ENCODE assay signal across 21 cellular contexts in the genomic region with DNA sequence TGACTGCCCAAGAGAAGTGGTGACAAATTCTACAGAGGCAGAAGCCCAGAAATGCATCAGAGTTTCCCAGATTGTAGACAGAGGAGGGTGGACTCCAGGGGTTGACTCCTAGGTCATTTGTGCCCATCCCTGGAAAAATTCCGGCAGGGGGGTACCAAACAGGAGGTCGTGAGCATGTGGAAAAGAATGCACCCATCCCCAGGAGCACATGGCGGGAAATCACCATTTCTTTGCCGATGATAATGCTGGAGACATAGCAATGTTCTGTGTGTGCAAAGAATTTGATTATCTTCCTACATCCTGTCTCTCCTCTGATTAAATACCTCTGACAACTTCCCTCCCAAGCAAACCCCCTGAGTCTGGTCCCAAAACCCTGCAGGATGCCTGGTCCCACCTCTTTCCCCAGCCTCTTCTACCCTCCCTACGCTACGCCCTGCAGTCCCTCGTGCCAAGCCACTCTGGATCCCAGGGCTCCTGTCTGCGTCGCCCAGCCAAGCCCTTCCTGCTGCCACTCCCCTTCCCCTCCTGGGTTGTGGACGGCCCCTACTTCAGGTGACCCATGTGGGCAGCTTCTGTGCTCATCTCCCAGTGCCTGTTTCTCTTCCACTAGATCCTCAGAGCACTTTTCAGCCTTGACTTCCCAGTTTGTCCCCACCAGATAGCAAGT. TPM values are rescaled to one million over a fixed set of nuclear protein-coding genes. Genes with fewer than 3 reads are reported as not detected.
DNase-seq lines count a peak whose midpoint lies in the region; ATAC-seq, FAIRE-seq and TF ChIP-seq lines count a peak whose summit lies in the region.
"Had no signal": no experiment of that assay in that cellular context is flagged by ENCODE, and none has a peak within 500 bp of the region (broad histone marks: within the 10 kb centered on the region; RNA-seq: fewer than 3 reads in every experiment).

No MANE protein-coding gene starts in this region.

- H3K4me1 Mint-ChIP-seq in activated naive CD8-positive, alpha-beta T cell (ENCODE audit: low read depth): peaks cover 46% of the 10 kb centered on the region
- H3K4me1 Mint-ChIP-seq in activated naive CD8-positive, alpha-beta T cell treated with anti-CD3 and anti-CD28 coated beads, Interleukin-2, amount 50 U/mL, for 24 hours: peaks cover 34% of the 10 kb centered on the region

- no peak for ATAC-seq in activated naive CD8-positive, alpha-beta T cell treated with anti-CD3 and anti-CD28 coated beads, Interleukin-2, amount 50 U/mL, for 24 hours
- no peak for ATAC-seq in GM19397 (IDR thresholded peaks at IDR 0.05; ENCODE audit: unreplicated experiment)

- no peak overlapping the region for H3K27ac ChIP-seq in spleen
- H3K27ac ChIP-seq: BLaER1 had no signal

- TF ChIP-seq POLR2A in spleen (IDR thresholded peaks at IDR 0.05): no peak

- 61 to 79% (median 64%) methylated on average over 10 of the region's 10 CpGs for WGBS in spleen, 5 donors

- H3K4me3 Mint-ChIP-seq in activated naive CD8-positive, alpha-beta T cell: no peak overlapping the region
- H3K4me3 Mint-ChIP-seq in activated naive CD8-positive, alpha-beta T cell treated with anti-CD3 and anti-CD28 coated beads, Interleukin-2, amount 50 U/mL, for 24 hours: no peak overlapping the region
- H3K4me3 Mint-ChIP-seq: IgD-negative memory B cell had no signal

- peak overlapping the region; percentile 43 for H3K27ac Mint-ChIP-seq in activated naive CD8-positive, alpha-beta T cell
- H3K27ac Mint-ChIP-seq in activated naive CD8-positive, alpha-beta T cell treated with anti-CD3 and anti-CD28 coated beads, Interleukin-2, amount 50 U/mL, for 24 hours: no peak overlapping the region
- H3K27ac Mint-ChIP-seq: IgD-negative memory B cell had no signal

- no peaks in the 10 kb centered on the region for H3K27me3 Mint-ChIP-seq in activated naive CD8-positive, alpha-beta T cell
- peaks cover 2% of the 10 kb centered on the region for H3K27me3 Mint-ChIP-seq in activated naive CD8-positive, alpha-beta T cell treated with anti-CD3 and anti-CD28 coated beads, Interleukin-2, amount 50 U/mL, for 24 hours

- H3K4me3 ChIP-seq in bronchial epithelial cell (ENCODE audit: low read depth, low read length) (no peak overlapping the region), spleen (no peak overlapping the region)
- H3K4me3 ChIP-seq: BLaER1 had no signal

- no peaks in the 10 kb centered on the region for H3K27me3 ChIP-seq in bronchial epithelial cell (ENCODE audit: control insufficient read depth, insufficient read depth, low read length)
- peaks cover 0 to 52% (median 0%) of the 10 kb centered on the region in 7 donors for H3K27me3 ChIP-seq in spleen (replicated peaks in 1 of 7)
- H3K27me3 ChIP-seq: BLaER1 had no signal

- H3K36me3 ChIP-seq in bronchial epithelial cell (ENCODE audit: control insufficient read depth, insufficient read depth, low read length) (peaks cover 9% of the 10 kb centered on the region), spleen (no peaks in the 10 kb centered on the region)
- H3K36me3 ChIP-seq: BLaER1 had no signal

- peak; percentile 84 for FAIRE-seq in bronchial epithelial cell (lab: Jason Lieb, UNC)
- FAIRE-seq: A204.1, GM12892, H54 had no signal

- H3K36me3 Mint-ChIP-seq in activated naive CD8-positive, alpha-beta T cell: peaks cover 2% of the 10 kb centered on the region
- no peaks in the 10 kb centered on the region for H3K36me3 Mint-ChIP-seq in activated naive CD8-positive, alpha-beta T cell treated with anti-CD3 and anti-CD28 coated beads, Interleukin-2, amount 50 U/mL, for 24 hours (ENCODE audit: low read depth)
- H3K36me3 Mint-ChIP-seq: IgD-negative memory B cell had no signal

- H3K9me3 Mint-ChIP-seq in activated naive CD8-positive, alpha-beta T cell (ENCODE audit: low read depth): no peaks in the 10 kb centered on the region
- H3K9me3 Mint-ChIP-seq in activated naive CD8-positive, alpha-beta T cell treated with anti-CD3 and anti-CD28 coated beads, Interleukin-2, amount 50 U/mL, for 24 hours: no peaks in the 10 kb centered on the region
- H3K9me3 Mint-ChIP-seq: IgD-negative memory B cell had no signal

- intact Hi-C loops in spleen (cut with DNase I; ENCODE audit: low total_unique reads): no loop called here

- peaks cover 0 to 6% (median 2%) of the 10 kb centered on the region in 6 donors for H3K4me1 ChIP-seq in spleen

- no peaks in the 10 kb centered on the region for H3K9me3 ChIP-seq in spleen
- H3K9me3 ChIP-seq: BLaER1 had no signal

- DNase-seq in activated naive CD8-positive, alpha-beta T cell treated with anti-CD3 and anti-CD28 coated beads, Interleukin-2, amount 50 U/mL, for 24 hours: no peak
- DNase-seq in bronchial epithelial cell (ENCODE audit: low read depth) (no peak), kidney tubule cell (ENCODE audit: low spot score) (peak; percentile 53), spleen (peak; percentile 38), hepatic stellate cell (ENCODE audit: low spot score) (no peak)
- DNase-seq in activated CD8-positive, alpha-beta memory T cell treated with anti-CD3 and anti-CD28 coated beads, Interleukin-2, amount 50 U/mL, for 48 hours: no peak
- DNase-seq: DMS 273 treated with DMSO at 0.1 percent for 48 hours; Kasumi-1; MM.1S; NCI-H1105 treated with DMSO at 0.1 percent for 48 hours; NCI-H187 treated with DMSO at 0.1 percent for 48 hours; NCI-H446; NK-92 treated with Interleukin-12 subunit alpha and Interleukin-12 subunit beta, amount 100 ng/mL, for 24 hours had no signal

- TF ChIP-seq CTCF in bronchial epithelial cell (IDR thresholded peaks at IDR 0.05; ENCODE audit: insufficient read depth, low read length, severe bottlenecking): no peak
- no peak for TF ChIP-seq CTCF in spleen (IDR thresholded peaks at IDR 0.05 in 8 of 11, conservative IDR thresholded peaks at IDR 0.05 in 3 of 11)

RNA-seq across cellular contexts. Expression of gene WNT7A, which starts 15.8 kb away (rescaled TPM):
- total RNA-seq in bronchial epithelial cell (7.9 and 13.4 TPM in 2 replicates), spleen (1 to 10 TPM; 1.4 to 6.3 (median 2.4) TPM)
- polyA plus RNA-seq in spleen: 1 to 10 TPM in 1 of 3 donors, under 1 TPM in 2; 0.52 to 1.1 (median 0.59) TPM
- total RNA-seq: OCI-LY7 had no signal

Comparison
In these comparisons a context has a peak if more than half of its experiments do, and no peak if none do; other contexts are left out.
1. DNase-seq: peak in kidney tubule cell (single experiment) and spleen (single experiment); none in activated naive CD8-positive, alpha-beta T cell treated with anti-CD3 and anti-CD28 coated beads, Interleukin-2, amount 50 U/mL, for 24 hours (single experiment), bronchial epithelial cell (single experiment), activated CD8-positive, alpha-beta memory T cell treated with anti-CD3 and anti-CD28 coated beads, Interleukin-2, amount 50 U/mL, for 48 hours (single experiment) and hepatic stellate cell (single experiment).